9 cellular contexts compared by ENCODE assay signal in genomic region chr16:89712476-89712805, GRCh38. TPM values are rescaled to one million over a fixed set of nuclear protein-coding genes. Genes with fewer than 3 reads are reported as not detected.
A peak's percentile ranks its signal among the peaks of the same experiment; 100 is the strongest.
DNase-seq lines count a peak whose midpoint lies in the region; ATAC-seq and TF ChIP-seq lines count a peak whose summit lies in the region.
"Had no signal": no experiment of that assay in that cellular context is flagged by ENCODE, and none has a peak within 500 bp of the region (broad histone marks: within the 10 kb centered on the region; RNA-seq: fewer than 3 reads in every experiment).

No MANE protein-coding gene starts in this region.

- TF ChIP-seq CTCF in WI38 (IDR thresholded peaks at IDR 0.05; ENCODE audit: low read depth, low read length) (no peak), glutamatergic neuron (IDR thresholded peaks at IDR 0.05; ENCODE audit: partially characterized antibody, unreplicated experiment) (no peak), type B pancreatic cell (conservative IDR thresholded peaks at IDR 0.05) (no peak)

- no peak for ATAC-seq in GM19397 (IDR thresholded peaks at IDR 0.05; ENCODE audit: unreplicated experiment)

- H3K27me3 Mint-ChIP-seq in activated naive CD4-positive, alpha-beta T cell treated with anti-CD3 and anti-CD28 coated beads, Interleukin-2, amount 50 U/mL, for 24 hours = no peaks in the 10 kb centered on the region
- H3K27me3 Mint-ChIP-seq in glutamatergic neuron (ENCODE audit: unreplicated experiment) = peaks cover 2% of the 10 kb centered on the region
- H3K27me3 Mint-ChIP-seq in type B pancreatic cell = no peaks in the 10 kb centered on the region

- peaks cover 6% of the 10 kb centered on the region for H3K4me1 Mint-ChIP-seq in activated naive CD4-positive, alpha-beta T cell treated with anti-CD3 and anti-CD28 coated beads, Interleukin-2, amount 50 U/mL, for 24 hours
- peaks cover 2% of the 10 kb centered on the region for H3K4me1 Mint-ChIP-seq in glutamatergic neuron (ENCODE audit: low read depth, unreplicated experiment)
- no peaks in the 10 kb centered on the region for H3K4me1 Mint-ChIP-seq in type B pancreatic cell (ENCODE audit: unreplicated experiment)

- no peaks in the 10 kb centered on the region for H3K9me3 Mint-ChIP-seq in activated naive CD4-positive, alpha-beta T cell treated with anti-CD3 and anti-CD28 coated beads, Interleukin-2, amount 50 U/mL, for 24 hours
- H3K9me3 Mint-ChIP-seq in glutamatergic neuron (ENCODE audit: unreplicated experiment) (no peaks in the 10 kb centered on the region), type B pancreatic cell (no peaks in the 10 kb centered on the region)

- DNase-seq in activated naive CD4-positive, alpha-beta T cell treated with Interleukin-2 at 50 U/mL for 16 hours = no peak
- DNase-seq in glutamatergic neuron = no peak
- no peak for DNase-seq in type B pancreatic cell (ENCODE audit: extremely low spot score, unreplicated experiment)
- DNase-seq in cerebellum (ENCODE audit: low spot score) = no peak
- no peak for DNase-seq in inferior parietal cortex (ENCODE audit: extremely low spot score)
- DNase-seq: head of caudate nucleus had no signal

- H3K36me3 Mint-ChIP-seq in activated naive CD4-positive, alpha-beta T cell treated with anti-CD3 and anti-CD28 coated beads, Interleukin-2, amount 50 U/mL, for 24 hours = peaks cover 4% of the 10 kb centered on the region
- H3K36me3 Mint-ChIP-seq in glutamatergic neuron (ENCODE audit: unreplicated experiment) (no peaks in the 10 kb centered on the region), type B pancreatic cell (peaks cover 4% of the 10 kb centered on the region)

- H3K4me3 Mint-ChIP-seq in activated naive CD4-positive, alpha-beta T cell treated with anti-CD3 and anti-CD28 coated beads, Interleukin-2, amount 50 U/mL, for 24 hours = peak overlapping the region; percentile 80
- H3K4me3 Mint-ChIP-seq in glutamatergic neuron (ENCODE audit: unreplicated experiment) (peak overlapping the region; percentile 55), type B pancreatic cell (peak overlapping the region; percentile 77)

- H3K4me3 ChIP-seq in WI38 (ENCODE audit: low read depth, low read length) = peak overlapping the region; percentile 58

- peak overlapping the region; percentile 72 for H3K27ac Mint-ChIP-seq in activated naive CD4-positive, alpha-beta T cell treated with anti-CD3 and anti-CD28 coated beads, Interleukin-2, amount 50 U/mL, for 24 hours
- H3K27ac Mint-ChIP-seq in glutamatergic neuron (ENCODE audit: unreplicated experiment) (peak overlapping the region; percentile 33), type B pancreatic cell (no peak overlapping the region)

RNA-seq across cellular contexts. Expression of gene VPS9D1, which starts 8.3 kb away (rescaled TPM):
- 19.5 TPM for total RNA-seq in glutamatergic neuron (ENCODE audit: unreplicated experiment)
- total RNA-seq in type B pancreatic cell (ENCODE audit: low replicate concordance) = 16.4 and 17.3 TPM in 2 replicates
- total RNA-seq in cerebellum = 11.1 TPM

RNA-seq across cellular contexts. Expression of gene ZNF276, which starts 8.9 kb away (rescaled TPM):
- total RNA-seq in glutamatergic neuron (ENCODE audit: unreplicated experiment) (20.8 TPM), type B pancreatic cell (ENCODE audit: low replicate concordance) (21.1 and 28.0 TPM in 2 replicates), cerebellum (19.4 TPM)

RNA-seq across cellular contexts. Expression of gene SPATA2L, which starts 10.9 kb away (rescaled TPM):
- total RNA-seq in glutamatergic neuron (ENCODE audit: unreplicated experiment) = 18.6 TPM
- 12.6 and 18.5 TPM in 2 replicates for total RNA-seq in type B pancreatic cell (ENCODE audit: low replicate concordance)
- total RNA-seq in cerebellum = 10.6 TPM

RNA-seq across cellular contexts. Expression of gene CDK10, which starts 26.0 kb away (rescaled TPM):
- 56.9 TPM for total RNA-seq in glutamatergic neuron (ENCODE audit: unreplicated experiment)
- total RNA-seq in type B pancreatic cell (ENCODE audit: low replicate concordance) = 104 and 132 TPM in 2 replicates
- 31.1 TPM for total RNA-seq in cerebellum

RNA-seq across cellular contexts. Expression of gene SPATA33, which starts 54.8 kb away (rescaled TPM):
- total RNA-seq in glutamatergic neuron (ENCODE audit: unreplicated experiment) = 18.0 TPM
- total RNA-seq in type B pancreatic cell (ENCODE audit: low replicate concordance) = 11.7 and 23.2 TPM in 2 replicates
- total RNA-seq in cerebellum = 13.4 TPM
